ENCODE assay signal across 39 cellular contexts in the genomic region with DNA sequence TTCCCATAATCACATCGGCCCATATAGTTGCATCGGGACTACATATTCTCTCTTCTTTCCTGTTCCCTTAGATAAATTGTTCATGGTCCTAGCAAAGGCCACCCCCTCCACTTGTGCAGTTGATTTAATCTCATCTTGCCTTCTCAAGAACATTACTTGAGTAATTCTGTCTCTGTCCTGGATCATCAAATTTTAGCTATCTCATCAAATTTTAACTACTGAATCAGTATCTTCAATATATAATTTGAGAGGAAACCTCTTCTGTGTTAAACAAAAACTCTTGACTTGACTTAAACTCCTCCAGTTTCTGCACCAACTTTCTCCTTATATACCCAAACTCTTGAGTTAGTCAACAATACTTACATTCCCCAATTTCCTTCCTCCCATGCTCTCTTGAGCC. TPM values are rescaled to one million over a fixed set of nuclear protein-coding genes. Genes with fewer than 3 reads are reported as not detected.
"Had no signal": no experiment of that assay in that cellular context is flagged by ENCODE, and none has a peak within 500 bp of the region (broad histone marks: within the 10 kb centered on the region; RNA-seq: fewer than 3 reads in every experiment).

No MANE protein-coding gene starts in this region.

- H3K27ac ChIP-seq: adrenal gland, ascending aorta, body of pancreas, brain microvascular endothelial cell, breast epithelium, cardiac muscle cell had no signal

- H3K27me3 ChIP-seq: adrenal gland, ascending aorta, body of pancreas, brain microvascular endothelial cell, breast epithelium, cardiac muscle cell had no signal

- H3K9me3 ChIP-seq: adrenal gland, ascending aorta had no signal

- FAIRE-seq: astrocyte, bronchial epithelial cell had no signal

- ATAC-seq: activated naive CD4-positive, alpha-beta T cell treated with anti-CD3 and anti-CD28 coated beads, Interleukin-2, amount 50 U/mL, for 72 hours; activated naive CD8-positive, alpha-beta T cell treated with anti-CD3 and anti-CD28 coated beads, Interleukin-2, amount 50 U/mL, for 24 hours; activated T-cell treated with anti-CD3 and anti-CD28 coated beads, Interleukin-2, amount 50 U/mL, for 4 hours; activated T-cell treated with anti-CD3 and anti-CD28 coated beads, Interleukin-2, amount 50 U/mL, for 72 hours; activated T-helper 17 cell treated with anti-CD3 and anti-CD28 coated beads, Interleukin-2, amount 50 U/mL, for 72 hours; body of pancreas had no signal

- DNase-seq: activated effector memory CD4-positive, alpha-beta T cell treated with anti-CD3 and anti-CD28 coated beads, Interleukin-2, amount 50 U/mL, for 16 hours; activated effector memory CD4-positive, alpha-beta T cell treated with Interleukin-2 at 50 U/mL for 16 hours; activated gamma-delta T cell; activated gamma-delta T cell treated with Interleukin-2 at 50 U/mL for 16 hours; activated naive CD4-positive, alpha-beta T cell; activated naive CD4-positive, alpha-beta T cell treated with anti-CD3 and anti-CD28 coated beads for 36 hours; activated naive CD4-positive, alpha-beta T cell treated with anti-CD3 and anti-CD28 coated beads, Interleukin-2, amount 10 ng/mL, durations not matched to agents 7 days and 5 days; activated naive CD4-positive, alpha-beta T cell treated with anti-CD3 and anti-CD28 coated beads, Interleukin-2, amount 50 U/mL, for 16 hours; activated naive CD4-positive, alpha-beta T cell treated with Interleukin-2 at 50 U/mL for 16 hours; activated naive CD8-positive, alpha-beta T cell treated with anti-CD3 and anti-CD28 coated beads for 36 hours; activated naive CD8-positive, alpha-beta T cell treated with anti-CD3 and anti-CD28 coated beads, Interleukin-2, amount 10 ng/mL, durations not matched to agents 7 days and 5 days; activated naive CD8-positive, alpha-beta T cell treated with anti-CD3 and anti-CD28 coated beads, Interleukin-2, amount 50 U/mL, for 24 hours; activated T-cell treated with anti-CD3 and anti-CD28 coated beads, Interleukin-2, amount 50 U/mL, for 24 hours; activated T-cell treated with anti-CD3 and anti-CD28 coated beads, Interleukin-2, amount 50 U/mL, for 4 hours; activated T-cell treated with anti-CD3 and anti-CD28 coated beads, Interleukin-2, amount 50 U/mL, for 48 hours; activated T-cell treated with anti-CD3 and anti-CD28 coated beads, Interleukin-2, amount 50 U/mL, for 72 hours; adrenal gland; amniotic stem cell; amygdala; anterior cingulate cortex; aorta; body of pancreas; brain microvascular endothelial cell; caudate nucleus; central memory CD4-positive, alpha-beta T cell; cerebellar nuclear complex had no signal

- H3K4me1 ChIP-seq: adrenal gland, ascending aorta, body of pancreas, breast epithelium had no signal

- H3K36me3 ChIP-seq: adrenal gland, ascending aorta, brain microvascular endothelial cell, breast epithelium, cardiac muscle cell had no signal

- H3K4me3 ChIP-seq: adrenal gland, ascending aorta, body of pancreas, breast epithelium, cardiac muscle cell had no signal

RNA-seq across cellular contexts. Expression of a gene that starts 4.2 kb away (rescaled TPM):
- total RNA-seq: activated naive CD4-positive, alpha-beta T cell treated with anti-CD3 and anti-CD28 coated beads for 36 hours; activated naive CD4-positive, alpha-beta T cell treated with anti-CD3 and anti-CD28 coated beads, Interleukin-2, amount 50 U/mL, for 72 hours; activated naive CD8-positive, alpha-beta T cell treated with anti-CD3 and anti-CD28 coated beads for 36 hours; activated naive CD8-positive, alpha-beta T cell treated with anti-CD3 and anti-CD28 coated beads, Interleukin-2, amount 10 ng/mL, durations not matched to agents 7 days and 5 days; activated T-cell treated with anti-CD3 and anti-CD28 coated beads, Interleukin-2, amount 50 U/mL, for 4 hours; activated T-cell treated with anti-CD3 and anti-CD28 coated beads, Interleukin-2, amount 50 U/mL, for 72 hours; activated T-helper 1 cell treated with anti-CD3 and anti-CD28 coated beads, Interleukin-12 subunit alpha, Interleukin-12 subunit beta, Interleukin-2, Interleukin-4 antibody, amounts not matched to agents 30 ng/mL and 10 ng/mL and 1 ng/mL, durations not matched to agents 14 hours and 24 hours and 36 hours; activated T-helper 17 cell treated with anti-CD3 and anti-CD28 coated beads, Interleukin-2, amount 50 U/mL, for 72 hours; activated T-helper 2 cell treated with anti-CD3 and anti-CD28 coated beads, Interferon-gamma antibody, Interleukin-2, Interleukin-4, amounts not matched to agents 10 μg/mL and 5 μg/mL and 100 μg/mL, durations not matched to agents 14 hours and 24 hours and 36 hours; adrenal gland; aorta; ascending aorta; astrocyte; body of pancreas; breast epithelium; bronchial epithelial cell; cardiac muscle cell; cardiac septum; cerebellum; chondrocyte had no signal
- polyA plus RNA-seq: adipose tissue, adrenal gland, cardiac muscle cell had no signal

RNA-seq across cellular contexts. Expression of a gene that starts 18.9 kb away (rescaled TPM):
- total RNA-seq: activated naive CD4-positive, alpha-beta T cell treated with anti-CD3 and anti-CD28 coated beads for 36 hours; activated naive CD4-positive, alpha-beta T cell treated with anti-CD3 and anti-CD28 coated beads, Interleukin-2, amount 50 U/mL, for 72 hours; activated naive CD8-positive, alpha-beta T cell treated with anti-CD3 and anti-CD28 coated beads for 36 hours; activated naive CD8-positive, alpha-beta T cell treated with anti-CD3 and anti-CD28 coated beads, Interleukin-2, amount 10 ng/mL, durations not matched to agents 7 days and 5 days; activated T-cell treated with anti-CD3 and anti-CD28 coated beads, Interleukin-2, amount 50 U/mL, for 4 hours; activated T-cell treated with anti-CD3 and anti-CD28 coated beads, Interleukin-2, amount 50 U/mL, for 72 hours; activated T-helper 1 cell treated with anti-CD3 and anti-CD28 coated beads, Interleukin-12 subunit alpha, Interleukin-12 subunit beta, Interleukin-2, Interleukin-4 antibody, amounts not matched to agents 30 ng/mL and 10 ng/mL and 1 ng/mL, durations not matched to agents 14 hours and 24 hours and 36 hours; activated T-helper 17 cell treated with anti-CD3 and anti-CD28 coated beads, Interleukin-2, amount 50 U/mL, for 72 hours; activated T-helper 2 cell treated with anti-CD3 and anti-CD28 coated beads, Interferon-gamma antibody, Interleukin-2, Interleukin-4, amounts not matched to agents 10 μg/mL and 5 μg/mL and 100 μg/mL, durations not matched to agents 14 hours and 24 hours and 36 hours; adrenal gland; aorta; ascending aorta; astrocyte; body of pancreas; breast epithelium; bronchial epithelial cell; cardiac muscle cell; cardiac septum; cerebellum; chondrocyte had no signal
- polyA plus RNA-seq: adipose tissue, adrenal gland, aorta, cardiac muscle cell had no signal

RNA-seq across cellular contexts. Expression of a gene that starts 19.7 kb away (rescaled TPM):
- total RNA-seq: activated naive CD4-positive, alpha-beta T cell treated with anti-CD3 and anti-CD28 coated beads for 36 hours; activated naive CD4-positive, alpha-beta T cell treated with anti-CD3 and anti-CD28 coated beads, Interleukin-2, amount 50 U/mL, for 72 hours; activated naive CD8-positive, alpha-beta T cell treated with anti-CD3 and anti-CD28 coated beads for 36 hours; activated naive CD8-positive, alpha-beta T cell treated with anti-CD3 and anti-CD28 coated beads, Interleukin-2, amount 10 ng/mL, durations not matched to agents 7 days and 5 days; activated T-cell treated with anti-CD3 and anti-CD28 coated beads, Interleukin-2, amount 50 U/mL, for 4 hours; activated T-cell treated with anti-CD3 and anti-CD28 coated beads, Interleukin-2, amount 50 U/mL, for 72 hours; activated T-helper 1 cell treated with anti-CD3 and anti-CD28 coated beads, Interleukin-12 subunit alpha, Interleukin-12 subunit beta, Interleukin-2, Interleukin-4 antibody, amounts not matched to agents 30 ng/mL and 10 ng/mL and 1 ng/mL, durations not matched to agents 14 hours and 24 hours and 36 hours; activated T-helper 17 cell treated with anti-CD3 and anti-CD28 coated beads, Interleukin-2, amount 50 U/mL, for 72 hours; activated T-helper 2 cell treated with anti-CD3 and anti-CD28 coated beads, Interferon-gamma antibody, Interleukin-2, Interleukin-4, amounts not matched to agents 10 μg/mL and 5 μg/mL and 100 μg/mL, durations not matched to agents 14 hours and 24 hours and 36 hours; adrenal gland; aorta; ascending aorta; astrocyte; body of pancreas; breast epithelium; bronchial epithelial cell; cardiac muscle cell; cardiac septum; cerebellum; chondrocyte had no signal
- polyA plus RNA-seq: adipose tissue, adrenal gland, cardiac muscle cell had no signal
